In genomic region chr16:3013491-3013951, GRCh38 we compare ENCODE assay signal across 20 cellular contexts. TPM values are rescaled to one million over a fixed set of nuclear protein-coding genes. Genes with fewer than 3 reads are reported as not detected.
DNase-seq lines count a peak whose midpoint lies in the region; ATAC-seq, FAIRE-seq and TF ChIP-seq lines count a peak whose summit lies in the region.
"Had no signal": no experiment of that assay in that cellular context is flagged by ENCODE, and none has a peak within 500 bp of the region (broad histone marks: within the 10 kb centered on the region; RNA-seq: fewer than 3 reads in every experiment).

No MANE protein-coding gene starts in this region.

- H3K4ac ChIP-seq in H9 (ENCODE audit: low read depth, low read length) = no peak overlapping the region

- peaks cover 51 to 80% of the 10 kb centered on the region in 2 experiments for H3K4me1 Mint-ChIP-seq in H9
- H3K4me1 Mint-ChIP-seq in type B pancreatic cell (ENCODE audit: unreplicated experiment) = peaks cover 4% of the 10 kb centered on the region

- no peak overlapping the region for H3K9ac ChIP-seq in H9 (ENCODE audit: extremely low read depth, insufficient read length, low read length)

- H3K27ac ChIP-seq in H9 (ENCODE audit: insufficient read length, low read depth, low read length) = no peak overlapping the region
- H3K27ac ChIP-seq: ascending aorta, epithelial cell of prostate, thoracic aorta had no signal

- no peaks in the 10 kb centered on the region for H3K27me3 ChIP-seq in H9 (ENCODE audit: insufficient read depth, low read length)

- H3K56ac ChIP-seq in H9 (ENCODE audit: insufficient read length, low read depth, low read length) = no peak overlapping the region

- H3K27ac Mint-ChIP-seq in H9 = peak overlapping the region in 2 of 3 experiments; percentile 57 to 58; a peak in 2 of 7 replicates
- peak overlapping the region; percentile 53 for H3K27ac Mint-ChIP-seq in type B pancreatic cell
- H3K27ac Mint-ChIP-seq: activated naive CD4-positive, alpha-beta T cell treated with anti-CD3 and anti-CD28 coated beads, Interleukin-2, amount 50 U/mL, for 72 hours; CD8-positive, alpha-beta T cell had no signal

- H2BK15ac ChIP-seq in H9 (ENCODE audit: low read depth, low read length) = no peak overlapping the region

- no peak overlapping the region for H2BK20ac ChIP-seq in H9 (ENCODE audit: low read depth, low read length, poor library complexity, severe bottlenecking)

- no peak for ATAC-seq in GM19035 (IDR thresholded peaks at IDR 0.05; ENCODE audit: unreplicated experiment)
- ATAC-seq: activated naive CD4-positive, alpha-beta T cell treated with anti-CD3 and anti-CD28 coated beads, Interleukin-2, amount 50 U/mL, for 72 hours had no signal

- FAIRE-seq in RCC 7860 (lab: Jason Lieb, UNC) = no peak
- FAIRE-seq: small intestine had no signal

- H3K36me3 Mint-ChIP-seq in H9 (ENCODE audit: insufficient read depth in 1 of 3, low read depth in 3 of 3) (peaks cover 21 to 32% (median 30%) of the 10 kb centered on the region in 3 experiments), type B pancreatic cell (no peaks in the 10 kb centered on the region)
- H3K36me3 Mint-ChIP-seq: activated naive CD4-positive, alpha-beta T cell treated with anti-CD3 and anti-CD28 coated beads, Interleukin-2, amount 50 U/mL, for 72 hours; CD8-positive, alpha-beta T cell had no signal

- peak; percentile 66 for DNase-seq in H9
- peak; percentile 29 for DNase-seq in RCC 7860 (ENCODE audit: low spot score)
- no peak for DNase-seq in type B pancreatic cell (ENCODE audit: extremely low spot score, unreplicated experiment)
- no peak for DNase-seq in NCI-H1048 (lab: John Stamatoyannopoulos, UW)
- DNase-seq in SHP77 treated with DMSO at 0.1 percent for 48 hours (lab: John Stamatoyannopoulos, UW) = no peak
- DNase-seq: AML-193; CD8-positive, alpha-beta T cell; stimulated activated CD4-positive, alpha-beta T cell treated with anti-CD3 and anti-CD28 coated beads, Interleukin-2, amount 100 ng/mL, for 48 hours; stimulated activated naive CD4-positive, alpha-beta T cell treated with Interleukin-2 at 50 U/mL for 16 hours had no signal

- H3K4me1 ChIP-seq in H9 (ENCODE audit: insufficient read depth, low read length) = no peaks in the 10 kb centered on the region; the same call in 1 of the 2 replicates

- peak overlapping the region; percentile 28; the same call in 1 of the 2 replicates for H3K4me3 ChIP-seq in iPS-18c (ENCODE audit: insufficient read depth, low read depth, low read length)
- H3K4me3 ChIP-seq: ascending aorta, thoracic aorta had no signal

- H2BK5ac ChIP-seq in H9 (ENCODE audit: insufficient read length, low read length) = no peak overlapping the region

- peaks cover 20% of the 10 kb centered on the region for H3K23me2 ChIP-seq in H9 (ENCODE audit: insufficient read length, low read depth, low read length, poor library complexity, severe bottlenecking)

- H3K79me2 ChIP-seq in H9 (ENCODE audit: insufficient read depth, low read length) = peaks cover 9% of the 10 kb centered on the region; the same call in 1 of the 2 replicates

- no peak overlapping the region for H2AFZ ChIP-seq in H9 (ENCODE audit: low read length)

- no peak overlapping the region for H2BK120ac ChIP-seq in H9 (ENCODE audit: low read depth, low read length, poor library complexity, severe bottlenecking)

- no peak overlapping the region for H4K5ac ChIP-seq in H9 (ENCODE audit: insufficient read length, low read depth, low read length)

- H3K9me3 ChIP-seq in H9 (ENCODE audit: control insufficient read depth, low read depth, low read length) (no peaks in the 10 kb centered on the region), iPS-18c (ENCODE audit: control insufficient read depth, insufficient read depth, low read length) (no peaks in the 10 kb centered on the region)
- H3K9me3 ChIP-seq: ascending aorta, neutrophil, thoracic aorta had no signal

- H4K91ac ChIP-seq in H9 (ENCODE audit: insufficient read length, low read depth, low read length) = no peak overlapping the region

- WGBS in H9 (ENCODE audit: extremely low coverage, insufficient read length, low lambda C conversion rate) = no CpG with 5 or more reads among the region's 27 CpGs

- no peaks in the 10 kb centered on the region for H3K79me1 ChIP-seq in H9 (ENCODE audit: insufficient read depth, low read depth, low read length, poor library complexity, severe bottlenecking)

- no peak overlapping the region for H2AK5ac ChIP-seq in H9 (ENCODE audit: insufficient read length, low read length)

- H3K14ac ChIP-seq in H9 (ENCODE audit: insufficient read depth, low read length) = no peak overlapping the region; the same call in 1 of the 2 replicates

- no peak overlapping the region for H3T11ph ChIP-seq in H9 (ENCODE audit: low read length)

- H4K8ac ChIP-seq in H9 (replicated peaks; ENCODE audit: insufficient read length, low read depth, low read length) = no peak overlapping the region

- TF ChIP-seq CTCF in H9 (conservative IDR thresholded peaks at IDR 0.05) (peak; percentile 32; the same call in 2 of the 3 replicates), type B pancreatic cell (conservative IDR thresholded peaks at IDR 0.05) (no peak)

- H3K9me3 Mint-ChIP-seq in H9 (no peaks in the 10 kb centered on the region), type B pancreatic cell (no peaks in the 10 kb centered on the region)
- H3K9me3 Mint-ChIP-seq: activated naive CD4-positive, alpha-beta T cell treated with anti-CD3 and anti-CD28 coated beads, Interleukin-2, amount 50 U/mL, for 72 hours; CD8-positive, alpha-beta T cell had no signal

- H3K27me3 Mint-ChIP-seq in H9 (ENCODE audit: low read depth) = peaks cover 6% of the 10 kb centered on the region
- H3K27me3 Mint-ChIP-seq in type B pancreatic cell = peaks cover 61% of the 10 kb centered on the region

- H2BK12ac ChIP-seq in H9 (ENCODE audit: insufficient read length, low read depth, low read length) = no peak overlapping the region

- H4K20me1 ChIP-seq in H9 (ENCODE audit: control insufficient read depth, insufficient read depth, insufficient read length) = no peaks in the 10 kb centered on the region

- H3K18ac ChIP-seq in H9 (ENCODE audit: insufficient read length, low read depth, low read length) = no peak overlapping the region

- H3K4me2 ChIP-seq in H9 (ENCODE audit: insufficient read depth, insufficient read length, low read length) = no peak overlapping the region

- no peak overlapping the region for H3K23ac ChIP-seq in H9 (ENCODE audit: insufficient read length, low read depth, low read length)

- H3K4me3 Mint-ChIP-seq in H9 (peak overlapping the region; percentile 19 to 79; a peak in 3 of 5 replicates), type B pancreatic cell (no peak overlapping the region)
- H3K4me3 Mint-ChIP-seq: CD8-positive, alpha-beta T cell had no signal

RNA-seq across cellular contexts. Expression of gene CLDN9, which starts 0.8 kb away (rescaled TPM):
- total RNA-seq in H9 (2021) (1.3 and 1.5 TPM in 2 replicates), type B pancreatic cell (ENCODE audit: low replicate concordance) (0.99 and 3.4 TPM in 2 replicates)
- total RNA-seq: ascending aorta; CD8-positive, alpha-beta T cell; Daoy; fibroblast of villous mesenchyme; lung microvascular endothelial cell had no signal

RNA-seq across cellular contexts. Expression of gene CLDN6, which starts 4.5 kb away (rescaled TPM):
- total RNA-seq in H9 (2021) (743 and 757 TPM in 2 replicates), type B pancreatic cell (ENCODE audit: low replicate concordance) (98.9 and 243 TPM in 2 replicates)
- total RNA-seq: activated naive CD4-positive, alpha-beta T cell treated with anti-CD3 and anti-CD28 coated beads, Interleukin-2, amount 50 U/mL, for 72 hours; ascending aorta; CD8-positive, alpha-beta T cell; Daoy; fibroblast of villous mesenchyme; lung microvascular endothelial cell; thoracic aorta had no signal

RNA-seq across cellular contexts. Expression of gene TNFRSF12A, which starts 6.6 kb away (rescaled TPM):
- 147 and 148 TPM in 2 replicates for total RNA-seq in H9 (2021)
- total RNA-seq in type B pancreatic cell (ENCODE audit: low replicate concordance) = 24.0 and 55.5 TPM in 2 replicates

RNA-seq across cellular contexts. Expression of gene HCFC1R1, which starts 10.2 kb away (rescaled TPM):
- total RNA-seq in H9 (2021) (61.1 and 61.3 TPM in 2 replicates), type B pancreatic cell (ENCODE audit: low replicate concordance) (34.8 and 49.4 TPM in 2 replicates)

RNA-seq across cellular contexts. Expression of gene THOC6, which starts 10.3 kb away (rescaled TPM):
- 65.7 and 68.2 TPM in 2 replicates for total RNA-seq in H9 (2021)
- 40.1 and 50.7 TPM in 2 replicates for total RNA-seq in type B pancreatic cell (ENCODE audit: low replicate concordance)

Comparison
In these comparisons a context has a peak if more than half of its experiments do, and no peak if none do; other contexts are left out.
1. DNase-seq: peak in H9 (single experiment) and RCC 7860 (single experiment); none in type B pancreatic cell (single experiment), NCI-H1048 (single experiment) and SHP77 treated with DMSO at 0.1 percent for 48 hours (single experiment).